14 cellular contexts compared by ENCODE assay signal in genomic region chr12:32369202-32369601, GRCh38. TPM values are rescaled to one million over a fixed set of nuclear protein-coding genes. Genes with fewer than 3 reads are reported as not detected.
A peak's percentile ranks its signal among the peaks of the same experiment; 100 is the strongest.
DNase-seq lines count a peak whose midpoint lies in the region; FAIRE-seq and TF ChIP-seq lines count a peak whose summit lies in the region.
"Had no signal": no experiment of that assay in that cellular context is flagged by ENCODE, and none has a peak within 500 bp of the region (broad histone marks: within the 10 kb centered on the region; RNA-seq: fewer than 3 reads in every experiment).

No MANE protein-coding gene starts in this region.

- H3K27me3 Mint-ChIP-seq in astrocyte (ENCODE audit: low read depth, unreplicated experiment), result no peaks in the 10 kb centered on the region
- H3K27me3 Mint-ChIP-seq: CD4-positive, CD25-positive, alpha-beta regulatory T cell had no signal

- no peak overlapping the region for H3K4me3 ChIP-seq in astrocyte (ENCODE audit: insufficient read depth, low read depth, low read length)
- H3K4me3 ChIP-seq: BLaER1 treated with 17β-estradiol and CSF1 and Interleukin-3, amounts not matched to agents 10 nM and 100 nM had no signal

- H3K27ac ChIP-seq in astrocyte (ENCODE audit: low read depth, low read length), result no peak overlapping the region
- H3K27ac ChIP-seq: 22Rv1; BLaER1 treated with 17β-estradiol and CSF1 and Interleukin-3, amounts not matched to agents 10 nM and 100 nM had no signal

- H3K36me3 ChIP-seq in astrocyte (ENCODE audit: insufficient read depth, low read length), result no peaks in the 10 kb centered on the region
- H3K36me3 ChIP-seq: BLaER1 treated with 17β-estradiol and CSF1 and Interleukin-3, amounts not matched to agents 10 nM and 100 nM had no signal

- no peaks in the 10 kb centered on the region for H3K27me3 ChIP-seq in astrocyte (ENCODE audit: insufficient read depth, low read length)
- H3K27me3 ChIP-seq: BLaER1 treated with 17β-estradiol and CSF1 and Interleukin-3, amounts not matched to agents 10 nM and 100 nM had no signal

- H3K4me3 Mint-ChIP-seq in astrocyte (ENCODE audit: unreplicated experiment), result no peak overlapping the region
- H3K4me3 Mint-ChIP-seq: CD4-positive, CD25-positive, alpha-beta regulatory T cell had no signal

- H3K4me2 ChIP-seq in astrocyte (ENCODE audit: low read length), result no peak overlapping the region
- H3K4me2 ChIP-seq: BLaER1 treated with 17β-estradiol and CSF1 and Interleukin-3, amounts not matched to agents 10 nM and 100 nM had no signal

- no peak for TF ChIP-seq CTCF in astrocyte (IDR thresholded peaks at IDR 0.05; ENCODE audit: insufficient read depth, low read depth, low read length)

- no peaks in the 10 kb centered on the region for H3K9me3 ChIP-seq in astrocyte (ENCODE audit: insufficient read depth, low read depth, low read length)
- H3K9me3 ChIP-seq: BLaER1 treated with 17β-estradiol and CSF1 and Interleukin-3, amounts not matched to agents 10 nM and 100 nM had no signal

- no peaks in the 10 kb centered on the region for H3K79me2 ChIP-seq in astrocyte (ENCODE audit: insufficient read depth, low read length)

- peaks cover 4% of the 10 kb centered on the region for H3K4me1 Mint-ChIP-seq in astrocyte (ENCODE audit: low read depth, unreplicated experiment)
- H3K4me1 Mint-ChIP-seq: CD4-positive, CD25-positive, alpha-beta regulatory T cell had no signal

- no peaks in the 10 kb centered on the region for H4K20me1 ChIP-seq in astrocyte (ENCODE audit: insufficient read depth, low read length)
- H4K20me1 ChIP-seq: BLaER1 treated with 17β-estradiol and CSF1 and Interleukin-3, amounts not matched to agents 10 nM and 100 nM had no signal

- H3K9ac ChIP-seq in astrocyte (ENCODE audit: low read length), result no peak overlapping the region
- H3K9ac ChIP-seq: BLaER1 treated with 17β-estradiol and CSF1 and Interleukin-3, amounts not matched to agents 10 nM and 100 nM had no signal

- no peak for FAIRE-seq in astrocyte (lab: Jason Lieb, UNC)
- FAIRE-seq: G401.6 had no signal

- no peak overlapping the region for H2AFZ ChIP-seq in astrocyte (ENCODE audit: low read depth, low read length)

- no peaks in the 10 kb centered on the region for H3K36me3 Mint-ChIP-seq in astrocyte (ENCODE audit: low read depth, unreplicated experiment)
- H3K36me3 Mint-ChIP-seq: CD4-positive, CD25-positive, alpha-beta regulatory T cell had no signal

- peak; percentile 7 for DNase-seq in DMS 273 (lab: John Stamatoyannopoulos, UW; ENCODE audit: unreplicated experiment)
- DNase-seq in DMS 273 treated with DMSO at 0.1 percent for 48 hours (lab: John Stamatoyannopoulos, UW), result no peak
- peak; percentile 72 for DNase-seq in LHCN-M2 (ENCODE audit: low read depth)
- no peak for DNase-seq in astrocyte (ENCODE audit: low read depth)
- peak; percentile 88 for DNase-seq in myocyte (ENCODE audit: low read depth)
- DNase-seq in SW480 (ENCODE audit: low spot score), result no peak
- DNase-seq in effector CD4-positive, alpha-beta T cell, result no peak
- no peak for DNase-seq in A172 (ENCODE audit: low spot score)
- DNase-seq: CD4-positive, CD25-positive, alpha-beta regulatory T cell; DMS79; EL had no signal

- H3K9me3 Mint-ChIP-seq in astrocyte (ENCODE audit: unreplicated experiment), result no peaks in the 10 kb centered on the region
- H3K9me3 Mint-ChIP-seq: CD4-positive, CD25-positive, alpha-beta regulatory T cell had no signal

- peak overlapping the region; percentile 66 for H3K27ac Mint-ChIP-seq in astrocyte (ENCODE audit: unreplicated experiment)
- H3K27ac Mint-ChIP-seq: CD4-positive, CD25-positive, alpha-beta regulatory T cell had no signal

- peaks cover 4% of the 10 kb centered on the region for H3K4me1 ChIP-seq in astrocyte (ENCODE audit: insufficient read depth, low read length)

RNA-seq across cellular contexts. Expression of gene FGD4, which starts 30.2 kb away (rescaled TPM):
- total RNA-seq in LHCN-M2 (2014; rRNA removed) (5.6 and 8.1 TPM in 2 replicates), astrocyte (16.2 and 18.7 TPM in 2 replicates), myocyte (9.5 and 16.2 TPM in 2 replicates)
- polyA plus RNA-seq in LHCN-M2 (2012), result 6.1 TPM
- polyA plus RNA-seq in myocyte (2012), result 1.3 TPM
- total RNA-seq in A172 (2014; rRNA removed; shearing (Covaris generic)), result 0.69 and 2.3 TPM in 2 replicates

Comparison
In these comparisons a context has a peak if more than half of its experiments do, and no peak if none do; other contexts are left out.
1. DNase-seq: peak in DMS 273 (single experiment), LHCN-M2 (single experiment) and myocyte (single experiment); none in DMS 273 treated with DMSO at 0.1 percent for 48 hours (single experiment), astrocyte (single experiment), SW480 (single experiment), effector CD4-positive, alpha-beta T cell (single experiment) and A172 (single experiment).